8 cellular contexts compared by ENCODE assay signal in genomic region chr10:105837951-105838350, GRCh38.
DNase-seq lines count a peak whose midpoint lies in the region; ATAC-seq, FAIRE-seq and TF ChIP-seq lines count a peak whose summit lies in the region.

No MANE protein-coding gene starts in this region.

- H3K4me3 ChIP-seq in GM12864 (ENCODE audit: low read depth, low read length) (no peak overlapping the region; the same call in 1 of the 2 replicates), bronchial epithelial cell (ENCODE audit: low read depth, low read length) (peak overlapping the region; percentile 12)

- H3K4ac ChIP-seq in H9 (ENCODE audit: low read depth, low read length), result no peak overlapping the region

- no peak overlapping the region for H3K56ac ChIP-seq in H9 (ENCODE audit: insufficient read length, low read depth, low read length)

- H2BK5ac ChIP-seq in H9 (ENCODE audit: insufficient read length, low read length), result no peak overlapping the region

- H3K4me1 Mint-ChIP-seq in nephron, result peaks cover 35% of the 10 kb centered on the region
- peaks cover 12 to 20% of the 10 kb centered on the region in 2 experiments for H3K4me1 Mint-ChIP-seq in H9

- no peaks in the 10 kb centered on the region for H3K79me1 ChIP-seq in H9 (ENCODE audit: insufficient read depth, low read depth, low read length, poor library complexity, severe bottlenecking)

- no peaks in the 10 kb centered on the region for H3K27me3 ChIP-seq in bronchial epithelial cell (ENCODE audit: control insufficient read depth, insufficient read depth, low read length)
- H3K27me3 ChIP-seq in H9 (ENCODE audit: insufficient read depth, low read length), result no peaks in the 10 kb centered on the region

- H3K36me3 Mint-ChIP-seq in nephron (ENCODE audit: low read depth), result no peaks in the 10 kb centered on the region
- H3K36me3 Mint-ChIP-seq in H9 (ENCODE audit: insufficient read depth in 1 of 3, low read depth in 3 of 3), result no peaks in the 10 kb centered on the region

- no peaks in the 10 kb centered on the region for H3K79me2 ChIP-seq in H9 (ENCODE audit: insufficient read depth, low read length)

- no peaks in the 10 kb centered on the region for H3K4me1 ChIP-seq in H9 (ENCODE audit: insufficient read depth, low read length)

- H3K4me3 Mint-ChIP-seq in nephron (peak overlapping the region; percentile 44 to 81 (median 66)), H9 (no peak overlapping the region)

- no peak overlapping the region for H3K14ac ChIP-seq in H9 (ENCODE audit: insufficient read depth, low read length)

- H3K9me3 Mint-ChIP-seq in nephron, result no peaks in the 10 kb centered on the region
- no peaks in the 10 kb centered on the region for H3K9me3 Mint-ChIP-seq in H9

- H2BK120ac ChIP-seq in H9 (ENCODE audit: low read depth, low read length, poor library complexity, severe bottlenecking), result no peak overlapping the region

- H3K36me3 ChIP-seq in bronchial epithelial cell (ENCODE audit: control insufficient read depth, insufficient read depth, low read length), result no peaks in the 10 kb centered on the region

- H3K23ac ChIP-seq in H9 (ENCODE audit: insufficient read length, low read depth, low read length), result no peak overlapping the region

- H3K27me3 Mint-ChIP-seq in nephron (ENCODE audit: low read depth) (no peaks in the 10 kb centered on the region), H9 (ENCODE audit: low read depth) (no peaks in the 10 kb centered on the region)

- peak; percentile 87 for ATAC-seq in GM21528 (IDR thresholded peaks at IDR 0.05; ENCODE audit: low FRiP score, unreplicated experiment)

- no peak overlapping the region for H3K18ac ChIP-seq in H9 (ENCODE audit: insufficient read length, low read depth, low read length)

- H2BK12ac ChIP-seq in H9 (ENCODE audit: insufficient read length, low read depth, low read length), result no peak overlapping the region

- H2BK20ac ChIP-seq in H9 (ENCODE audit: low read depth, low read length, poor library complexity, severe bottlenecking), result no peak overlapping the region

- no peak overlapping the region for H2AFZ ChIP-seq in H9 (ENCODE audit: low read length)

- TF ChIP-seq CTCF in GM12864 (IDR thresholded peaks at IDR 0.05; ENCODE audit: low read depth, low read length, missing control alignments) (no peak), bronchial epithelial cell (IDR thresholded peaks at IDR 0.05; ENCODE audit: insufficient read depth, low read length, severe bottlenecking) (no peak), nephron (IDR thresholded peaks at IDR 0.05; ENCODE audit: unreplicated experiment in 3 of 3) (no peak), H9 (conservative IDR thresholded peaks at IDR 0.05) (no peak)

- H3K27ac ChIP-seq in H9 (ENCODE audit: insufficient read length, low read depth, low read length), result no peak overlapping the region

- H3T11ph ChIP-seq in H9 (ENCODE audit: low read length), result no peak overlapping the region

- DNase-seq in GM12864 (ENCODE audit: low read depth), result peak; percentile 37
- peak; percentile 18 for DNase-seq in KBM-7
- peak; percentile 11 for DNase-seq in bronchial epithelial cell (ENCODE audit: low read depth)
- no peak for DNase-seq in H9
- no peak for DNase-seq in cerebellar nuclear complex (lab: John Stamatoyannopoulos, UW)
- DNase-seq in activated CD4-positive, alpha-beta T cell treated with anti-CD3 and anti-CD28 coated beads for 4 hours, result no peak

- H3K9me3 ChIP-seq in H9 (ENCODE audit: control insufficient read depth, low read depth, low read length), result no peaks in the 10 kb centered on the region

- H3K27ac Mint-ChIP-seq in nephron, result peak overlapping the region; percentile 68 to 97 (median 93)
- H3K27ac Mint-ChIP-seq in H9, result no peak overlapping the region

- no peak overlapping the region for H2BK15ac ChIP-seq in H9 (ENCODE audit: low read depth, low read length)

- FAIRE-seq in bronchial epithelial cell (lab: Jason Lieb, UNC), result no peak

- H2AK5ac ChIP-seq in H9 (ENCODE audit: insufficient read length, low read length), result no peak overlapping the region

- H3K23me2 ChIP-seq in H9 (ENCODE audit: insufficient read length, low read depth, low read length, poor library complexity, severe bottlenecking), result no peaks in the 10 kb centered on the region

- no peak overlapping the region for H4K91ac ChIP-seq in H9 (ENCODE audit: insufficient read length, low read depth, low read length)

- in situ Hi-C loops in KBM-7 (cut with MboI; ENCODE audit: low pct_unique_long_range_greater_than_20kb, low sequenced_read_pairs), result no loop called here

- no CpG with 5 or more reads among the region's 2 CpGs for WGBS in H9 (ENCODE audit: extremely low coverage, insufficient read length, low lambda C conversion rate)

- no peak overlapping the region for H4K5ac ChIP-seq in H9 (ENCODE audit: insufficient read length, low read depth, low read length)

- H3K4me2 ChIP-seq in H9 (ENCODE audit: insufficient read depth, insufficient read length, low read length), result no peak overlapping the region

- no peaks in the 10 kb centered on the region for H4K20me1 ChIP-seq in H9 (ENCODE audit: control insufficient read depth, insufficient read depth, insufficient read length)

- no peak overlapping the region for H3K9ac ChIP-seq in H9 (ENCODE audit: extremely low read depth, insufficient read length, low read length)

- no peak overlapping the region for H4K8ac ChIP-seq in H9 (replicated peaks; ENCODE audit: insufficient read length, low read depth, low read length)

Comparison
In these comparisons a context has a peak if more than half of its experiments do, and no peak if none do; other contexts are left out.
1. DNase-seq: peak in GM12864 (single experiment), KBM-7 (single experiment) and bronchial epithelial cell (single experiment); none in H9 (single experiment), cerebellar nuclear complex (0 of 2) and activated CD4-positive, alpha-beta T cell treated with anti-CD3 and anti-CD28 coated beads for 4 hours (0 of 2).
2. H3K27ac Mint-ChIP-seq: peak in nephron (3 of 3); none in H9 (0 of 3).
3. H3K4me3 Mint-ChIP-seq: peak in nephron (3 of 3); none in H9 (0 of 2).